Comparison of ENCODE assay signal across 2 cellular contexts in genomic region chr12:66303316-66303804, GRCh38.
A peak's percentile ranks its signal among the peaks of the same experiment; 100 is the strongest.
TF ChIP-seq lines count a peak whose summit lies in the region.
"Not testable (repeated sequence)": the region's sequence is repeated elsewhere in the genome, so short reads cannot be mapped to it uniquely, and the experiment has no call there.

No MANE protein-coding gene starts in this region.

TF ChIP-seq in HEK293, 187 proteins besides CTCF, POLR2A, EP300 and RAD21 (continued from another document):
- peak; percentile 33; the same call in 1 of the 2 replicates for TF ChIP-seq KLF16 (tag by site-specific recombination; IDR thresholded peaks at IDR 0.05)
- TF ChIP-seq ZNF2 (tag by site-specific recombination; IDR thresholded peaks at IDR 0.05): 0 out of 2 replicates have a peak, but pooled peaks have one; percentile 63
- peak; percentile 80 for TF ChIP-seq PRDM1 (tag by site-specific recombination; IDR thresholded peaks at IDR 0.05)
- peak; percentile 92 for TF ChIP-seq ZNF580 (tag by site-specific recombination; IDR thresholded peaks at IDR 0.05)
- TF ChIP-seq ZNF324 (tag by site-specific recombination; IDR thresholded peaks at IDR 0.05): peak; percentile 74
- TF ChIP-seq ZNF792 (tag by site-specific recombination; IDR thresholded peaks at IDR 0.05): peak; percentile 83
- peak; percentile 59; the same call in 1 of the 2 replicates for TF ChIP-seq ZNF239 (tag by site-specific recombination; IDR thresholded peaks at IDR 0.05)
- 0 out of 2 replicates have a peak, but pooled peaks have one; percentile 64 for TF ChIP-seq REPIN1 (tag by site-specific recombination; IDR thresholded peaks at IDR 0.05; ENCODE audit: low read depth)
- peak; percentile 59; the same call in 1 of the 2 replicates for TF ChIP-seq ZNF639 (tag by site-specific recombination; IDR thresholded peaks at IDR 0.05)
- peak; percentile 27; the same call in 1 of the 2 replicates for TF ChIP-seq SCRT2 (tag by site-specific recombination; IDR thresholded peaks at IDR 0.05)
- TF ChIP-seq PRDM10 (tag by site-specific recombination; IDR thresholded peaks at IDR 0.05): peak; percentile 37
- peak; percentile 13; the same call in 1 of the 2 replicates for TF ChIP-seq ZNF610 (tag by site-specific recombination; IDR thresholded peaks at IDR 0.05; ENCODE audit: borderline replicate concordance)
- peak; percentile 72; the same call in 1 of the 2 replicates for TF ChIP-seq ZNF600 (tag by site-specific recombination; IDR thresholded peaks at IDR 0.05)

TF ChIP-seq in K562, 482 proteins besides CTCF, POLR2A, EP300 and RAD21:
- TF ChIP-seq TRIM25 (IDR thresholded peaks at IDR 0.05; ENCODE audit: borderline replicate concordance) (0 out of 2 replicates have a peak, but pooled peaks have one; percentile 18), BCOR (IDR thresholded peaks at IDR 0.05) (peak; percentile 17; the same call in 1 of the 2 replicates), SMARCE1 (IDR thresholded peaks at IDR 0.05) (0 out of 2 replicates have a peak, but pooled peaks have one; percentile 16), ADNP (tag; IDR thresholded peaks at IDR 0.05) (peak; percentile 74; the same call in 1 of the 2 replicates), SMARCA5 (IDR thresholded peaks at IDR 0.05) (peak; percentile 43; the same call in 1 of the 2 replicates), KDM1A (IDR thresholded peaks at IDR 0.05) (0 out of 4 replicates have a peak, but pooled peaks of 1 of the 2 experiments have one; percentile 16), MLLT1 (IDR thresholded peaks at IDR 0.05) (0 out of 4 replicates have a peak, but pooled peaks of 1 of the 2 experiments have one; percentile 15), TOE1 (IDR thresholded peaks at IDR 0.05; ENCODE audit: borderline replicate concordance) (0 out of 2 replicates have a peak, but pooled peaks have one; percentile 17), GTF3C2 (IDR thresholded peaks at IDR 0.05; ENCODE audit: borderline replicate concordance, extremely low read depth, insufficient read length) (peak; percentile 11), HLTF (IDR thresholded peaks at IDR 0.05) (peak; percentile 52; the same call in 1 of the 2 replicates), MGA (IDR thresholded peaks at IDR 0.05) (peak; percentile 44; the same call in 1 of the 2 replicates)
- TF ChIP-seq TOE1 (CRISPR knock-in tag; IDR thresholded peaks at IDR 0.05; ENCODE audit: borderline replicate concordance, low read depth): not testable (repeated sequence)
